Comparison of ENCODE assay signal across 6 cellular contexts in genomic region chr14:28823245-28823644, GRCh38. TPM values are rescaled to one million over a fixed set of nuclear protein-coding genes. Genes with fewer than 3 reads are reported as not detected.
"Had no signal": no experiment of that assay in that cellular context is flagged by ENCODE, and none has a peak within 500 bp of the region (broad histone marks: within the 10 kb centered on the region; RNA-seq: fewer than 3 reads in every experiment).

No MANE protein-coding gene starts in this region.

- FAIRE-seq: H54 had no signal

- H3K4me1 Mint-ChIP-seq: GM23338, H9 had no signal

- H3K27ac Mint-ChIP-seq: GM23338, H9 had no signal

- DNase-seq: H9, HCEC 1CT, KBM-7 had no signal

- H3K4me3 Mint-ChIP-seq: GM23338, H9 had no signal

- ATAC-seq: GM23338 had no signal

- H3K4me2 ChIP-seq: GM23338 had no signal

- H2AFZ ChIP-seq: GM23338 had no signal

- H3K4me3 ChIP-seq: GM23338 had no signal

RNA-seq across cellular contexts. Expression of gene FOXG1, which starts 56.7 kb away (rescaled TPM):
- total RNA-seq: HT-29 had no signal
